25 cellular contexts compared by ENCODE assay signal in the genomic region with DNA sequence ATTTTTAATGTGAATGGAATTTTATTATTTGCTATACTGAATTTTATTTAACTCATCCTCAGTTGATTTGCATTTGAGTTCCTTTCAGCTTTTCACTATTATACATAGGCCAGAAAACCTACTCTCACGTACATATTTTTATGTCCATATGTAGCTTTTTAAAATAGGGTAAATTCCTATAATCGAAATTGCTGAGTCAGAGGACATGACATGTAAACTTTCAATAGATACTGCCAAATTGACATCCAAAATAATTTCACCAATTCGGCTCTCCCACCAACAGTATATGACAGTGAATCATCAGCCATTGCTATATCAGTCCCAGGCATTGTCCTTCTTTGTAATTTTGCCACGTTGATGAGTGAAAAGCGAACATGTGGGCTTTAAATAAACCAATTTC.
"Had no signal": no experiment of that assay in that cellular context is flagged by ENCODE, and none has a peak within 500 bp of the region (broad histone marks: within the 10 kb centered on the region; RNA-seq: fewer than 3 reads in every experiment).

No MANE protein-coding gene starts in this region.

- H3K9me3 ChIP-seq: left ventricle myocardium inferior, mucosa of descending colon, pancreas, prostate gland, sigmoid colon, spleen, suprapubic skin, thoracic aorta, tibial artery, upper lobe of right lung had no signal

- H3K27ac ChIP-seq: left ventricle myocardium inferior, pancreas, sigmoid colon, spleen, suprapubic skin, thoracic aorta, tibial artery, upper lobe of right lung had no signal

- FAIRE-seq: pancreas, small intestine, urothelium cell line had no signal

- H3K27me3 ChIP-seq: hepatocyte, pancreas, sigmoid colon, spleen, suprapubic skin, tibial artery, upper lobe of right lung had no signal

- H3K4me1 ChIP-seq: left ventricle myocardium inferior, spleen, suprapubic skin, tibial artery, upper lobe of right lung had no signal

- H3K36me3 ChIP-seq: left ventricle myocardium inferior, pancreas, prostate gland, sigmoid colon, spleen, suprapubic skin, thoracic aorta, tibial artery, upper lobe of right lung had no signal

- H3K79me2 ChIP-seq: hepatocyte had no signal

- H3K4me2 ChIP-seq: hepatocyte had no signal

- ATAC-seq: mucosa of descending colon; naive thymus-derived CD8-positive, alpha-beta T cell; pancreas; right cardiac atrium; stimulated activated effector memory CD8-positive, alpha-beta T cell treated with anti-CD3 and anti-CD28 coated beads, Interleukin-12 subunit alpha, Interleukin-12 subunit beta, amount 100 ng/mL, for 72 hours; upper lobe of right lung had no signal

- H2AFZ ChIP-seq: hepatocyte had no signal

- DNase-seq: islet precursor cell; left ventricle myocardium inferior; midbrain; mucosa of descending colon; naive thymus-derived CD8-positive, alpha-beta T cell; nucleus accumbens; pancreas; posterior cingulate gyrus; retina; right cardiac atrium; sigmoid colon; small intestine; spleen; stimulated activated CD4-positive, alpha-beta T cell treated with anti-CD3 and anti-CD28 coated beads, Interleukin-4, amount 100 ng/mL, for 24 hours; stimulated activated naive CD4-positive, alpha-beta T cell; tibial artery; trophoblast cell; upper lobe of right lung had no signal

- H3K4me3 ChIP-seq: hepatocyte, left ventricle myocardium inferior, lung, mucosa of descending colon, pancreas, prostate gland, sigmoid colon, spleen, suprapubic skin, thoracic aorta, tibial artery, upper lobe of right lung had no signal
